Comparison of ENCODE assay signal across 8 cellular contexts in the genomic region with DNA sequence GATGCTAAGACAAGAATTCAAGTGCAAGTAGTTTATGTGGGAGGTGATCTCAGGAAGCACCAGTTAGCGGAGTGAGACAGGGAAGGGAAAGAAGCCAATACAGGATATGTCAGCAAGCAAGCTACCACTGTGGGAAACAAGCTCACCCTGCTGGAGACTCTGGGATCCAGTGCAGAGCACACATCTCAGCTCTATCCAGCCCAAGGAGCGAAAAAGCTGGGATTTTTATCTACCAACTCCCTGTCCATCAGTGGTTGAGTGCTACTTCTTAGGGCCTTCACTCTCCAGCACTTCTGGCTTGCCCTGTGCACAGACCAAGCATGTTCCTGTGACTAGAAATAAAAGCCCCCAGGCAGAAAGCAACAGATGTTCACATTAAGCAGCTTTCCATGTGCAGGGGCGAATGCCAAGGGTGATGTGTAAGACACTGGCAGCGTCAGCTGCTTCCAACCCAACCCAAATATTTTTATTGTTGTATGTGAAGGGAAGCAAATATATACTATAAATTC. TPM values are rescaled to one million over a fixed set of nuclear protein-coding genes. Genes with fewer than 3 reads are reported as not detected.
DNase-seq lines count a peak whose midpoint lies in the region; ATAC-seq and TF ChIP-seq lines count a peak whose summit lies in the region.

No MANE protein-coding gene starts in this region.

- H3K27me3 ChIP-seq in tibial artery: no peaks in the 10 kb centered on the region

- no peak overlapping the region for H3K27ac ChIP-seq in tibial artery

- no peaks in the 10 kb centered on the region for H3K36me3 ChIP-seq in tibial artery

- peaks cover 0 to 21% (median 12%) of the 10 kb centered on the region in 4 donors for H3K4me1 ChIP-seq in tibial artery

- H3K4me3 ChIP-seq in tibial artery: no peak overlapping the region

- ATAC-seq in left ventricle myocardium superior: peak; percentile 88

- intact Hi-C loops in left ventricle myocardium superior (cut with micrococcal nuclease): no loop called here
- intact Hi-C loops in tibial artery (cut with DNase I; ENCODE audit: low total_unique reads): no loop called here

- DNase-seq in NCI-H1105 treated with DMSO at 0.1 percent for 48 hours (lab: John Stamatoyannopoulos, UW) (peak; percentile 9), NCI-H1105 (lab: John Stamatoyannopoulos, UW) (no peak), UCSD-AML1 (lab: John Stamatoyannopoulos, UW; ENCODE audit: unreplicated experiment) (peak; percentile 34), left ventricle myocardium superior (no peak), tibial artery (no peak), NCI-H2196 treated with DMSO at 0.1 percent for 48 hours (lab: John Stamatoyannopoulos, UW; ENCODE audit: unreplicated experiment) (no peak), LoVo (ENCODE audit: low spot score) (no peak)
- no peak for DNase-seq in stimulated activated CD4-positive, alpha-beta T cell treated with anti-CD3 and anti-CD28 coated beads, Interleukin-4, amount 100 ng/mL, for 4 hours

- TF ChIP-seq CTCF in tibial artery (IDR thresholded peaks at IDR 0.05): peak; percentile 43 to 45

- no peaks in the 10 kb centered on the region for H3K9me3 ChIP-seq in tibial artery

RNA-seq across cellular contexts. Expression of a gene that starts 10.8 kb away (rescaled TPM):
- 5.3 TPM for total RNA-seq in left ventricle myocardium superior

Comparison
In these comparisons a context has a peak if more than half of its experiments do, and no peak if none do; other contexts are left out.
1. DNase-seq: peak in NCI-H1105 treated with DMSO at 0.1 percent for 48 hours (single experiment) and UCSD-AML1 (single experiment); none in NCI-H1105 (single experiment), left ventricle myocardium superior (single experiment), tibial artery (0 of 2), NCI-H2196 treated with DMSO at 0.1 percent for 48 hours (single experiment), stimulated activated CD4-positive, alpha-beta T cell treated with anti-CD3 and anti-CD28 coated beads, Interleukin-4, amount 100 ng/mL, for 4 hours (0 of 2) and LoVo (single experiment).